Comparison of ENCODE assay signal across 22 cellular contexts in genomic region chr2:102782916-102783315, GRCh38.
"Had no signal": no experiment of that assay in that cellular context is flagged by ENCODE, and none has a peak within 500 bp of the region (broad histone marks: within the 10 kb centered on the region; RNA-seq: fewer than 3 reads in every experiment).

No MANE protein-coding gene starts in this region.

- H3K4me3 ChIP-seq: breast epithelium, left lung, pancreas, testis, vagina had no signal

- H3K27ac ChIP-seq: breast epithelium, epithelial cell of prostate, left lung, neutrophil, pancreas, testis, vagina had no signal

- H3K9me3 ChIP-seq: breast epithelium, left lung, neutrophil, pancreas, testis, vagina had no signal

- ATAC-seq: activated CD4-positive, alpha-beta T cell treated with anti-CD3 and anti-CD28 coated beads for 36 hours; activated T-cell treated with anti-CD3 and anti-CD28 coated beads, Interleukin-2, amount 50 U/mL, for 4 hours; left lung; pancreas; sciatic nerve had no signal

- H3K27me3 ChIP-seq: breast epithelium, left lung, neutrophil, pancreas, testis, vagina had no signal

- H3K36me3 ChIP-seq: breast epithelium, left lung, neutrophil, pancreas, vagina had no signal

- H3K4me1 ChIP-seq: breast epithelium, left lung, pancreas, testis, vagina had no signal

- DNase-seq: activated B cell treated with CpG ODN at 0.5 μM for 24 hours; activated CD4-positive, alpha-beta T cell treated with anti-CD3 and anti-CD28 coated beads for 36 hours; activated CD4-positive, alpha-beta T cell treated with anti-CD3 and anti-CD28 coated beads, Interleukin-2, amount 50 U/mL, for 48 hours; activated CD8-positive, alpha-beta memory T cell treated with anti-CD3 and anti-CD28 coated beads, Interleukin-2, amount 50 U/mL, for 48 hours; activated naive CD4-positive, alpha-beta T cell; activated naive CD8-positive, alpha-beta T cell treated with anti-CD3 and anti-CD28 coated beads for 36 hours; activated T-cell treated with anti-CD3 and anti-CD28 coated beads, Interleukin-2, amount 50 U/mL, for 4 hours; cortex of kidney; endodermal cell; immature natural killer cell; left lung; mammary epithelial cell; pancreas; stimulated activated CD4-positive, alpha-beta T cell treated with anti-CD3 and anti-CD28 coated beads, Interleukin-4, amount 100 ng/mL, for 1 hour; stimulated activated naive CD4-positive, alpha-beta T cell; T1000; testis had no signal
